In the genomic region with DNA sequence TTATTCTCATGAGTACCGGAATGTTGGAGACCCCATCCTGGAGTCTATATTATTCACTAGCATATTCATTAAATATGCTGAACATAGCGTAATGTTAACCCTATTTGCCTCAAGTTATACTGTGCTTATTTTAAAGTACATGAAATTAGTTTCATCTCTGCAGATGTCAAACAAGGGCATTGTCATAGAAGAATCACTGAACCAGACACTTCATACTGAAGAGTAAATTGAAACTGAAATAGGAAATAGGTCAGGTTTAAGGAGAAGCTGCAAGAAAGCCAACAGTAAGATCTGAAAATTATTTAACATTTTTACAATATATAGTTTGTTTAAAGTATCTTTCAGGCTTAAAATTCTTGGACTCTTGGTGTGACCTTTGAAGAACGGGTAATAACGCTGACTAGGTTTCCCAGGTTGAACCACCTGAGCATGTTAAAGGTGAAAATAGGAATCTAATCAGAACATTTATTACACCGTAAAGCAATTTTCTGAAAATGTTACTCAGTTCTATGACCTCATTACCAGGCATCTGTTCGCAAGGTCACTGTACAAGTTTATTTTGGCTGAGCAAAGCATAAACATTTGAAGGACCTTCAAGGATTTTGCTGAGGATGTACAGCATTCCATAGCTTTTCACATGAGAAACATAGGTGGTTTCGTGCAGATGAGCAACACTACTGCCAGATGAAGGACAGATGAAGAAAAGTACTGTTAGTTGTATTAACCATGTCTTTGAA, we compare ENCODE assay signal across 12 cellular contexts.
DNase-seq lines count a peak whose midpoint lies in the region; ATAC-seq and TF ChIP-seq lines count a peak whose summit lies in the region.
"Had no signal": no experiment of that assay in that cellular context is flagged by ENCODE, and none has a peak within 500 bp of the region (broad histone marks: within the 10 kb centered on the region; RNA-seq: fewer than 3 reads in every experiment).

No MANE protein-coding gene starts in this region.

- peaks cover 7% of the 10 kb centered on the region for H3K4me1 Mint-ChIP-seq in memory B cell
- no peaks in the 10 kb centered on the region for H3K4me1 Mint-ChIP-seq in progenitor cell of endocrine pancreas (ENCODE audit: low read depth)
- H3K4me1 Mint-ChIP-seq: activated T-helper 17 cell treated with anti-CD3 and anti-CD28 coated beads, Interleukin-2, amount 50 U/mL, for 72 hours had no signal

- H3K27me3 Mint-ChIP-seq in memory B cell (no peaks in the 10 kb centered on the region), progenitor cell of endocrine pancreas (no peaks in the 10 kb centered on the region)
- H3K27me3 Mint-ChIP-seq: activated T-helper 17 cell treated with anti-CD3 and anti-CD28 coated beads, Interleukin-2, amount 50 U/mL, for 72 hours had no signal

- ATAC-seq in GM18508 (IDR thresholded peaks at IDR 0.05; ENCODE audit: insufficient read depth, unreplicated experiment) (peak; percentile 70), GM21723 (IDR thresholded peaks at IDR 0.05; ENCODE audit: unreplicated experiment) (peak; percentile 69), HG03565 (IDR thresholded peaks at IDR 0.05; ENCODE audit: unreplicated experiment) (peak; percentile 59), memory B cell (ENCODE audit: low read depth) (peak; percentile 67)
- ATAC-seq: activated T-helper 17 cell treated with anti-CD3 and anti-CD28 coated beads, Interleukin-2, amount 50 U/mL, for 72 hours; K562 had no signal

- H3K9me3 Mint-ChIP-seq in memory B cell = no peaks in the 10 kb centered on the region
- H3K9me3 Mint-ChIP-seq in progenitor cell of endocrine pancreas (ENCODE audit: low read depth) = no peaks in the 10 kb centered on the region
- H3K9me3 Mint-ChIP-seq: activated T-helper 17 cell treated with anti-CD3 and anti-CD28 coated beads, Interleukin-2, amount 50 U/mL, for 72 hours had no signal

- H3K27ac Mint-ChIP-seq in memory B cell = peak overlapping the region; percentile 70
- H3K27ac Mint-ChIP-seq in progenitor cell of endocrine pancreas = no peak overlapping the region
- H3K27ac Mint-ChIP-seq: activated T-helper 17 cell treated with anti-CD3 and anti-CD28 coated beads, Interleukin-2, amount 50 U/mL, for 72 hours had no signal

- no peak overlapping the region for H3K4me3 Mint-ChIP-seq in memory B cell
- H3K4me3 Mint-ChIP-seq in progenitor cell of endocrine pancreas (ENCODE audit: low read depth) = no peak overlapping the region
- H3K4me3 Mint-ChIP-seq: activated T-helper 17 cell treated with anti-CD3 and anti-CD28 coated beads, Interleukin-2, amount 50 U/mL, for 72 hours had no signal

- no peak for DNase-seq in memory B cell (ENCODE audit: low spot score in 2 of 2)
- DNase-seq in AG20443 (ENCODE audit: low spot score) = no peak
- no peak for DNase-seq in NCI-H2196 treated with DMSO at 0.1 percent for 48 hours (lab: John Stamatoyannopoulos, UW; ENCODE audit: unreplicated experiment)
- DNase-seq in SW 1271 (lab: John Stamatoyannopoulos, UW) = no peak
- DNase-seq in progenitor cell of endocrine pancreas (ENCODE audit: low spot score, unreplicated experiment) = no peak
- DNase-seq: effector CD4-positive, alpha-beta T cell; NCI-H82 had no signal

- H3K36me3 Mint-ChIP-seq in memory B cell (peaks cover 3% of the 10 kb centered on the region), progenitor cell of endocrine pancreas (ENCODE audit: insufficient read depth) (peaks cover 6% of the 10 kb centered on the region)

- no peak for TF ChIP-seq CTCF in progenitor cell of endocrine pancreas (IDR thresholded peaks at IDR 0.05; ENCODE audit: unreplicated experiment)
